In the genomic region with DNA sequence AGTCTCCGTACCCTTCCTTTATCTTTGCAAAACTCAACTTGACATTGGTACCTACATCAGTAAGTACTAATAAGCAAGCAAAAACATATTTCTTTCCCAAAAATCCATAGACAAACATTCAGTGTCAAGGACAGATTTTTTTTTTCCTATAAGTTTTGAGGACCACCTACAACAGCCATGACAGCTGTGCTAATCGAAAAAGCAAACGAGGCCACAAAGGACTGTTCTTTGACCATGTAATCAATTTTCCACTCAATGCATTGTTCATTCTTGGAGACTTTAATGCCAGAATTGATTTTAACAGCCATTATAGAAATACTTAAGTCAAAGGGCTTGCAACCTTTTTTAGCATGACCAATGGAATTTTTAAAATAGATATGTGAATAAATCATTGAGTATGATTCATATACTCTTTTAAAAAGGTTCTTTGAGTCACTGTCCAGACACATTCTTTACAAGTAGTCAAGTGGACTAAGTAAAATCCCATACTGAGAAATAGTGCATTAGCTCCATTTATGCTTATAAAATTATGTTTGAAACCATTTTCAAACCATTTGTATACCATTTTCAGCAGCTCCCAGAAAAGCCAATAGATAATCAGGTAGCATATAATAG, we compare ENCODE assay signal across 24 cellular contexts.
DNase-seq lines count a peak whose midpoint lies in the region; ATAC-seq, FAIRE-seq and TF ChIP-seq lines count a peak whose summit lies in the region.
"Had no signal": no experiment of that assay in that cellular context is flagged by ENCODE, and none has a peak within 500 bp of the region (broad histone marks: within the 10 kb centered on the region; RNA-seq: fewer than 3 reads in every experiment).

No MANE protein-coding gene starts in this region.

- H3K27me3 ChIP-seq in astrocyte (ENCODE audit: insufficient read depth, low read length) = no peaks in the 10 kb centered on the region

- FAIRE-seq in RCC 7860 (lab: Jason Lieb, UNC) = no peak
- no peak for FAIRE-seq in astrocyte (lab: Jason Lieb, UNC)
- FAIRE-seq: A204.1, H1 had no signal

- no peak overlapping the region for H3K4me3 Mint-ChIP-seq in astrocyte (ENCODE audit: unreplicated experiment)
- H3K4me3 Mint-ChIP-seq: CD8-positive, alpha-beta memory T cell; T-cell had no signal

- no peaks in the 10 kb centered on the region for H3K79me2 ChIP-seq in astrocyte (ENCODE audit: insufficient read depth, low read length)

- no peak overlapping the region for H3K27ac Mint-ChIP-seq in astrocyte (ENCODE audit: unreplicated experiment)
- H3K27ac Mint-ChIP-seq: CD8-positive, alpha-beta memory T cell; T-cell had no signal

- no peak overlapping the region for H3K9ac ChIP-seq in astrocyte (ENCODE audit: low read length)

- H3K9me3 ChIP-seq in astrocyte (ENCODE audit: insufficient read depth, low read depth, low read length) = no peaks in the 10 kb centered on the region

- H3K27ac ChIP-seq in astrocyte (ENCODE audit: low read depth, low read length) = no peak overlapping the region
- H3K27ac ChIP-seq: C4-2B had no signal

- no peak overlapping the region for H2AFZ ChIP-seq in astrocyte (ENCODE audit: low read depth, low read length)

- peaks cover 4% of the 10 kb centered on the region for H3K4me1 ChIP-seq in astrocyte (ENCODE audit: insufficient read depth, low read length)

- H4K20me1 ChIP-seq in astrocyte (ENCODE audit: insufficient read depth, low read length) = no peaks in the 10 kb centered on the region

- no peaks in the 10 kb centered on the region for H3K4me1 Mint-ChIP-seq in astrocyte (ENCODE audit: low read depth, unreplicated experiment)
- H3K4me1 Mint-ChIP-seq: CD8-positive, alpha-beta memory T cell; T-cell had no signal

- peaks cover 2% of the 10 kb centered on the region for H3K9me3 Mint-ChIP-seq in astrocyte (ENCODE audit: unreplicated experiment)

- DNase-seq in ELR (ENCODE audit: low read depth) (peak; percentile 63), RCC 7860 (ENCODE audit: low spot score) (peak; percentile 28), astrocyte (ENCODE audit: low read depth) (peak; percentile 70), kidney glomerular epithelial cell (lab: John Stamatoyannopoulos, UW) (peak; percentile 18), GM19240 (ENCODE audit: insufficient read length, low spot score) (no peak)
- DNase-seq in NK-92 treated with Interleukin-12 subunit alpha and Interleukin-12 subunit beta, amount 100 ng/mL, for 24 hours (lab: John Stamatoyannopoulos, UW) = no peak
- DNase-seq: Calu3; CD8-positive, alpha-beta memory T cell; DMS153; GF-D8; Kasumi-1; NCI-H1092 treated with DMSO at 0.1 percent for 48 hours; NCI-H1436 treated with DMSO at 0.1 percent for 48 hours; NCI-H2029; NCI-H2227 treated with DMSO at 0.1 percent for 48 hours; NCI-H510A treated with DMSO at 0.1 percent for 48 hours; NCI-H774; SHP77 treated with DMSO at 0.1 percent for 48 hours; T-cell had no signal

- H3K4me3 ChIP-seq in astrocyte (ENCODE audit: insufficient read depth, low read depth, low read length) = no peak overlapping the region

- H3K36me3 ChIP-seq in astrocyte (ENCODE audit: insufficient read depth, low read length) = no peaks in the 10 kb centered on the region

- H3K36me3 Mint-ChIP-seq in astrocyte (ENCODE audit: low read depth, unreplicated experiment) = no peaks in the 10 kb centered on the region
- H3K36me3 Mint-ChIP-seq: CD8-positive, alpha-beta memory T cell; T-cell had no signal

- H3K4me2 ChIP-seq in astrocyte (ENCODE audit: low read length) = no peak overlapping the region

- no peak for ATAC-seq in GM19452 (IDR thresholded peaks at IDR 0.05; ENCODE audit: unreplicated experiment)
- no peak for ATAC-seq in GM18517 (IDR thresholded peaks at IDR 0.05; ENCODE audit: unreplicated experiment)
- ATAC-seq: T-cell had no signal

- no peak for TF ChIP-seq CTCF in astrocyte (IDR thresholded peaks at IDR 0.05; ENCODE audit: insufficient read depth, low read depth, low read length)

- no peaks in the 10 kb centered on the region for H3K27me3 Mint-ChIP-seq in astrocyte (ENCODE audit: low read depth, unreplicated experiment)
- H3K27me3 Mint-ChIP-seq: CD8-positive, alpha-beta memory T cell; T-cell had no signal

Comparison
In these comparisons a context has a peak if more than half of its experiments do, and no peak if none do; other contexts are left out.
1. DNase-seq: peak in ELR (single experiment), RCC 7860 (single experiment), astrocyte (single experiment) and kidney glomerular epithelial cell (single experiment); none in GM19240 (single experiment) and NK-92 treated with Interleukin-12 subunit alpha and Interleukin-12 subunit beta, amount 100 ng/mL, for 24 hours (single experiment).